Comparison of ENCODE assay signal across 1 cellular context in genomic region chr1:168476588-168477379, GRCh38.
TF ChIP-seq lines count a peak whose summit lies in the region.

No MANE protein-coding gene starts in this region.

TF ChIP-seq in HepG2, 621 proteins besides CTCF, POLR2A, EP300 and RAD21 (continued from another document and continues in another):
- TF ChIP-seq ZNF687 (CRISPR knock-in tag; IDR thresholded peaks at IDR 0.05) = no peak
- TF ChIP-seq CBX5 (CRISPR knock-in tag; IDR thresholded peaks at IDR 0.05; ENCODE audit: borderline replicate concordance) = no peak
- no peak for TF ChIP-seq ZBTB7A (CRISPR knock-in tag; IDR thresholded peaks at IDR 0.05)
- peak; percentile 52; the same call in 1 of the 2 replicates for TF ChIP-seq HNF4A (CRISPR knock-in tag; IDR thresholded peaks at IDR 0.05)
- no peak for TF ChIP-seq ZNF75D (CRISPR knock-in tag; IDR thresholded peaks at IDR 0.05; ENCODE audit: borderline replicate concordance)
- TF ChIP-seq ATAD3A (CRISPR knock-in tag; IDR thresholded peaks at IDR 0.05) = no peak
- TF ChIP-seq ZBTB7B (CRISPR knock-in tag; IDR thresholded peaks at IDR 0.05) = 0 out of 2 replicates have a peak, but pooled peaks have one; percentile 22
- no peak for TF ChIP-seq ZNF740 (CRISPR knock-in tag; IDR thresholded peaks at IDR 0.05)
- TF ChIP-seq SYNCRIP (IDR thresholded peaks at IDR 0.05; ENCODE audit: insufficient read depth, low read depth, low read length) = no peak
- no peak for TF ChIP-seq ZNF562 (CRISPR knock-in tag; IDR thresholded peaks at IDR 0.05; ENCODE audit: borderline replicate concordance)
- TF ChIP-seq ARHGAP35 (CRISPR knock-in tag; IDR thresholded peaks at IDR 0.05; ENCODE audit: borderline replicate concordance) = no peak
- TF ChIP-seq LCORL (IDR thresholded peaks at IDR 0.05) = no peak
- TF ChIP-seq LCORL (CRISPR knock-in tag; IDR thresholded peaks at IDR 0.05) = no peak
- TF ChIP-seq ZBTB25 (CRISPR knock-in tag; IDR thresholded peaks at IDR 0.05) = no peak
- no peak for TF ChIP-seq STAT6 (CRISPR knock-in tag; IDR thresholded peaks at IDR 0.05; ENCODE audit: borderline replicate concordance)
- peak; percentile 64; the same call in 1 of the 2 replicates for TF ChIP-seq HDAC1 (CRISPR knock-in tag; IDR thresholded peaks at IDR 0.05)
- TF ChIP-seq, protein P1, sequence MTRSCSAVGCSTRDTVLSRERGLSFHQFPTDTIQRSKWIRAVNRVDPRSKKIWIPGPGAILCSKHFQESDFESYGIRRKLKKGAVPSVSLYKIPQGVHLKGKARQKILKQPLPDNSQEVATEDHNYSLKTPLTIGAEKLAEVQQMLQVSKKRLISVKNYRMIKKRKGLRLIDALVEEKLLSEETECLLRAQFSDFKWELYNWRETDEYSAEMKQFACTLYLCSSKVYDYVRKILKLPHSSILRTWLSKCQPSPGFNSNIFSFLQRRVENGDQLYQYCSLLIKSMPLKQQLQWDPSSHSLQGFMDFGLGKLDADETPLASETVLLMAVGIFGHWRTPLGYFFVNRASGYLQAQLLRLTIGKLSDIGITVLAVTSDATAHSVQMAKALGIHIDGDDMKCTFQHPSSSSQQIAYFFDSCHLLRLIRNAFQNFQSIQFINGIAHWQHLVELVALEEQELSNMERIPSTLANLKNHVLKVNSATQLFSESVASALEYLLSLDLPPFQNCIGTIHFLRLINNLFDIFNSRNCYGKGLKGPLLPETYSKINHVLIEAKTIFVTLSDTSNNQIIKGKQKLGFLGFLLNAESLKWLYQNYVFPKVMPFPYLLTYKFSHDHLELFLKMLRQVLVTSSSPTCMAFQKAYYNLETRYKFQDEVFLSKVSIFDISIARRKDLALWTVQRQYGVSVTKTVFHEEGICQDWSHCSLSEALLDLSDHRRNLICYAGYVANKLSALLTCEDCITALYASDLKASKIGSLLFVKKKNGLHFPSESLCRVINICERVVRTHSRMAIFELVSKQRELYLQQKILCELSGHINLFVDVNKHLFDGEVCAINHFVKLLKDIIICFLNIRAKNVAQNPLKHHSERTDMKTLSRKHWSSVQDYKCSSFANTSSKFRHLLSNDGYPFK (CRISPR knock-in tag; IDR thresholded peaks at IDR 0.05; ENCODE audit: borderline replicate concordance) = no peak
- no peak for TF ChIP-seq ZNF598 (CRISPR knock-in tag; IDR thresholded peaks at IDR 0.05; ENCODE audit: borderline replicate concordance)
- no peak for TF ChIP-seq YEATS2 (CRISPR knock-in tag; IDR thresholded peaks at IDR 0.05; ENCODE audit: borderline replicate concordance)
- no peak for TF ChIP-seq ZBTB8A (CRISPR knock-in tag; IDR thresholded peaks at IDR 0.05; ENCODE audit: borderline replicate concordance, low read depth)
- peak; percentile 57; the same call in 1 of the 2 replicates for TF ChIP-seq TFE3 (CRISPR knock-in tag; IDR thresholded peaks at IDR 0.05)
- no peak for TF ChIP-seq TSC22D2 (CRISPR knock-in tag; IDR thresholded peaks at IDR 0.05; ENCODE audit: borderline replicate concordance)
- TF ChIP-seq SALL1 (CRISPR knock-in tag; IDR thresholded peaks at IDR 0.05) = peak; percentile 93
- 0 out of 2 replicates have a peak, but pooled peaks have one; percentile 35 for TF ChIP-seq HMG20B (CRISPR knock-in tag; conservative IDR thresholded peaks at IDR 0.05)
- no peak for TF ChIP-seq PBX2 (CRISPR knock-in tag; IDR thresholded peaks at IDR 0.05)
- TF ChIP-seq NR1H2 (CRISPR knock-in tag; IDR thresholded peaks at IDR 0.05; ENCODE audit: borderline replicate concordance, low read depth) = no peak
- TF ChIP-seq CREM (IDR thresholded peaks at IDR 0.05) = peak; percentile 50; the same call in 1 of the 2 replicates
- no peak for TF ChIP-seq CREM (CRISPR knock-in tag; IDR thresholded peaks at IDR 0.05)
- TF ChIP-seq KLF15 (CRISPR knock-in tag; IDR thresholded peaks at IDR 0.05; ENCODE audit: borderline replicate concordance) = no peak
- TF ChIP-seq, protein P2, sequence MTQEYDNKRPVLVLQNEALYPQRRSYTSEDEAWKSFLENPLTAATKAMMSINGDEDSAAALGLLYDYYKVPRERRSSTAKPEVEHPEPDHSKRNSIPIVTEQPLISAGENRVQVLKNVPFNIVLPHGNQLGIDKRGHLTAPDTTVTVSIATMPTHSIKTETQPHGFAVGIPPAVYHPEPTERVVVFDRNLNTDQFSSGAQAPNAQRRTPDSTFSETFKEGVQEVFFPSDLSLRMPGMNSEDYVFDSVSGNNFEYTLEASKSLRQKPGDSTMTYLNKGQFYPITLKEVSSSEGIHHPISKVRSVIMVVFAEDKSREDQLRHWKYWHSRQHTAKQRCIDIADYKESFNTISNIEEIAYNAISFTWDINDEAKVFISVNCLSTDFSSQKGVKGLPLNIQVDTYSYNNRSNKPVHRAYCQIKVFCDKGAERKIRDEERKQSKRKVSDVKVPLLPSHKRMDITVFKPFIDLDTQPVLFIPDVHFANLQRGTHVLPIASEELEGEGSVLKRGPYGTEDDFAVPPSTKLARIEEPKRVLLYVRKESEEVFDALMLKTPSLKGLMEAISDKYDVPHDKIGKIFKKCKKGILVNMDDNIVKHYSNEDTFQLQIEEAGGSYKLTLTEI (CRISPR knock-in tag; conservative IDR thresholded peaks at IDR 0.05) = no peak
- TF ChIP-seq ELF3 (CRISPR knock-in tag; IDR thresholded peaks at IDR 0.05) = peak; percentile 87
- TF ChIP-seq MEIS2 (CRISPR knock-in tag; IDR thresholded peaks at IDR 0.05) = no peak
- no peak for TF ChIP-seq FLYWCH1 (CRISPR knock-in tag; IDR thresholded peaks at IDR 0.05)
- TF ChIP-seq ZNF766 (CRISPR knock-in tag; IDR thresholded peaks at IDR 0.05; ENCODE audit: borderline replicate concordance) = no peak
- peak; percentile 86 for TF ChIP-seq ISL2 (CRISPR knock-in tag; IDR thresholded peaks at IDR 0.05)
- TF ChIP-seq TEAD3 (CRISPR knock-in tag; optimal IDR thresholded peaks at IDR 0.05; ENCODE audit: borderline replicate concordance) = peak; percentile 63
- peak; percentile 17; the same call in 1 of the 2 replicates for TF ChIP-seq GABPB1 (CRISPR knock-in tag; IDR thresholded peaks at IDR 0.05)
- TF ChIP-seq EZH2 (conservative IDR thresholded peaks at IDR 0.05; ENCODE audit: low read depth, low read length) = no peak
- no peak for TF ChIP-seq ZNF569 (CRISPR knock-in tag; IDR thresholded peaks at IDR 0.05; ENCODE audit: borderline replicate concordance)
- 0 out of 2 replicates have a peak, but pooled peaks have one; percentile 50 for TF ChIP-seq ZNF761 (CRISPR knock-in tag; conservative IDR thresholded peaks at IDR 0.05)
- 0 out of 2 replicates have a peak, but pooled peaks have one; percentile 57 for TF ChIP-seq ZFP90 (CRISPR knock-in tag; IDR thresholded peaks at IDR 0.05; ENCODE audit: borderline replicate concordance)
- 0 out of 2 replicates have a peak, but pooled peaks have one; percentile 74 for TF ChIP-seq ZNF343 (CRISPR knock-in tag; IDR thresholded peaks at IDR 0.05)
- TF ChIP-seq ZNF441 (CRISPR knock-in tag; IDR thresholded peaks at IDR 0.05; ENCODE audit: borderline replicate concordance) = peak; percentile 58; the same call in 1 of the 2 replicates
- TF ChIP-seq ZSCAN29 (CRISPR knock-in tag; conservative IDR thresholded peaks at IDR 0.05) = 0 out of 2 replicates have a peak, but pooled peaks have one; percentile 46
- no peak for TF ChIP-seq CC2D1A (CRISPR knock-in tag; IDR thresholded peaks at IDR 0.05)
- TF ChIP-seq PHF20 (CRISPR knock-in tag; IDR thresholded peaks at IDR 0.05) = no peak
- 0 out of 2 replicates have a peak, but pooled peaks have one; percentile 46 for TF ChIP-seq ZNF12 (CRISPR knock-in tag; IDR thresholded peaks at IDR 0.05)
- TF ChIP-seq ZNF788 (CRISPR knock-in tag; IDR thresholded peaks at IDR 0.05; ENCODE audit: borderline replicate concordance) = no peak
- TF ChIP-seq, protein P3, sequence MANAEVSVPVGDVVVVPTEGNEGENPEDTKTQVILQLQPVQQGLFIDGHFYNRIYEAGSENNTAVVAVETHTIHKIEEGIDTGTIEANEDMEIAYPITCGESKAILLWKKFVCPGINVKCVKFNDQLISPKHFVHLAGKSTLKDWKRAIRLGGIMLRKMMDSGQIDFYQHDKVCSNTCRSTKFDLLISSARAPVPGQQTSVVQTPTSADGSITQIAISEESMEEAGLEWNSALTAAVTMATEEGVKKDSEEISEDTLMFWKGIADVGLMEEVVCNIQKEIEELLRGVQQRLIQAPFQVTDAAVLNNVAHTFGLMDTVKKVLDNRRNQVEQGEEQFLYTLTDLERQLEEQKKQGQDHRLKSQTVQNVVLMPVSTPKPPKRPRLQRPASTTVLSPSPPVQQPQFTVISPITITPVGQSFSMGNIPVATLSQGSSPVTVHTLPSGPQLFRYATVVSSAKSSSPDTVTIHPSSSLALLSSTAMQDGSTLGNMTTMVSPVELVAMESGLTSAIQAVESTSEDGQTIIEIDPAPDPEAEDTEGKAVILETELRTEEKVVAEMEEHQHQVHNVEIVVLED (CRISPR knock-in tag; IDR thresholded peaks at IDR 0.05; ENCODE audit: borderline replicate concordance) = no peak; the same call in 1 of the 2 replicates
- peak; percentile 58; the same call in 1 of the 2 replicates for TF ChIP-seq PHF21A (CRISPR knock-in tag; IDR thresholded peaks at IDR 0.05)
- TF ChIP-seq TP53 (CRISPR knock-in tag; conservative IDR thresholded peaks at IDR 0.05) = 0 out of 2 replicates have a peak, but pooled peaks have one; percentile 29
- no peak for TF ChIP-seq MXD4 (CRISPR knock-in tag; IDR thresholded peaks at IDR 0.05)
